19 cellular contexts compared by ENCODE assay signal in the genomic region with DNA sequence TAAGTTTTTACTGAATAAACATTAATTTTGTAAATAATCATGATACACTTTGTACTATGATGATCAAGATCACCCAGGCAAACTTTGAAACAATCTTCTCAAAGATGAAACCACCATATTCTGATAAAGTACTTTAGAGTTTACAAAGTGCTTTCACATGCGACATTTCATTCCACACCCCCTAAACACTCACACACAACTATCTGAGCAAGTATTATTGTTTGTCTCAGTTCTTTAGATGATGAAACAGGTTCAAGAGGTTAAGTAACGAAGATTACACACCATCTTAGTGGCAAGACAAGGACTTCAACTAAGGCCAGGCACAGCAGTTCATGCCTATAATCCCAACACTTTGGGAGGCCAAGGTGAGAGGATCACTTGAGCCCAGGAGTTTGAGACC. TPM values are rescaled to one million over a fixed set of nuclear protein-coding genes. Genes with fewer than 3 reads are reported as not detected.
DNase-seq lines count a peak whose midpoint lies in the region; ATAC-seq, FAIRE-seq and TF ChIP-seq lines count a peak whose summit lies in the region.
"Had no signal": no experiment of that assay in that cellular context is flagged by ENCODE, and none has a peak within 500 bp of the region (broad histone marks: within the 10 kb centered on the region; RNA-seq: fewer than 3 reads in every experiment).

No MANE protein-coding gene starts in this region.

- H3K4me3 ChIP-seq in K562, result no peak overlapping the region

- no peaks in the 10 kb centered on the region for H3K9me1 ChIP-seq in K562 (ENCODE audit: control insufficient read depth, insufficient read depth, low read length)

- peaks cover 8% of the 10 kb centered on the region for H3K9me3 Mint-ChIP-seq in activated CD4-positive, alpha-beta T cell treated with anti-CD3 and anti-CD28 coated beads for 36 hours (ENCODE audit: low read depth)
- peaks cover 27% of the 10 kb centered on the region for H3K9me3 Mint-ChIP-seq in activated CD4-positive, alpha-beta T cell treated with anti-CD3 and anti-CD28 coated beads, Interleukin-2, amount 10 ng/mL, durations not matched to agents 7 days and 5 days
- H3K9me3 Mint-ChIP-seq in activated naive CD8-positive, alpha-beta T cell treated with anti-CD3 and anti-CD28 coated beads, Interleukin-2, amount 50 U/mL, for 24 hours, result peaks cover 6% of the 10 kb centered on the region
- peaks cover 12% of the 10 kb centered on the region for H3K9me3 Mint-ChIP-seq in activated naive CD8-positive, alpha-beta T cell treated with anti-CD3 and anti-CD28 coated beads for 36 hours

- no peaks in the 10 kb centered on the region for H3K27me3 ChIP-seq in K562 (ENCODE audit: control insufficient read depth in 2 of 2, insufficient read depth in 2 of 2, low read length in 2 of 2)

- peaks cover 50% of the 10 kb centered on the region for H3K4me1 Mint-ChIP-seq in activated CD4-positive, alpha-beta T cell treated with anti-CD3 and anti-CD28 coated beads for 36 hours
- H3K4me1 Mint-ChIP-seq in activated CD4-positive, alpha-beta T cell treated with anti-CD3 and anti-CD28 coated beads, Interleukin-2, amount 10 ng/mL, durations not matched to agents 7 days and 5 days, result peaks cover 22% of the 10 kb centered on the region
- peaks cover 45% of the 10 kb centered on the region for H3K4me1 Mint-ChIP-seq in activated naive CD8-positive, alpha-beta T cell treated with anti-CD3 and anti-CD28 coated beads, Interleukin-2, amount 50 U/mL, for 24 hours
- peaks cover 47% of the 10 kb centered on the region for H3K4me1 Mint-ChIP-seq in activated naive CD8-positive, alpha-beta T cell treated with anti-CD3 and anti-CD28 coated beads for 36 hours

- 21% methylated on average over 2 of the region's 2 CpGs for WGBS in K562 (ENCODE audit: insufficient coverage, low coverage, missing lambda C conversion rate)

- H3K79me2 ChIP-seq in K562 (ENCODE audit: control insufficient read depth, insufficient read depth, low read length), result peaks cover 86% of the 10 kb centered on the region

- intact Hi-C loops in activated CD4-positive, alpha-beta T cell treated with anti-CD3 and anti-CD28 coated beads for 36 hours (cut with DNase I, micrococcal nuclease), result no loop called here
- intact Hi-C loops in K562 (cut with micrococcal nuclease), result no loop called here

- H3K9ac ChIP-seq in K562 (ENCODE audit: insufficient read depth in 1 of 2, low read depth in 2 of 2, low read length in 2 of 2), result no peak overlapping the region

- no peak for DNase-seq in activated CD4-positive, alpha-beta T cell treated with anti-CD3 and anti-CD28 coated beads for 36 hours
- DNase-seq in activated CD4-positive, alpha-beta T cell treated with anti-CD3 and anti-CD28 coated beads, Interleukin-2, amount 10 ng/mL, durations not matched to agents 7 days and 5 days, result no peak
- DNase-seq in activated naive CD8-positive, alpha-beta T cell treated with anti-CD3 and anti-CD28 coated beads, Interleukin-2, amount 50 U/mL, for 24 hours, result no peak
- no peak for DNase-seq in activated naive CD8-positive, alpha-beta T cell treated with anti-CD3 and anti-CD28 coated beads for 36 hours
- DNase-seq in K562 (ENCODE audit: extremely low read depth in 1 of 4, low spot score in 3 of 4), result no peak
- DNase-seq in HT-29 (ENCODE audit: low spot score), result no peak
- DNase-seq: GOT3, HCEC 1CT, IMR-90, NCI-H1092, NCI-H1436, NCI-H187 treated with DMSO at 0.1 percent for 48 hours, NCI-H2107, NCI-H446 treated with DMSO at 0.1 percent for 48 hours, NCI-H526 treated with DMSO at 0.1 percent for 48 hours, OCI-M1 had no signal

- no peak overlapping the region for H3K4me2 ChIP-seq in K562 (ENCODE audit: insufficient read depth, low read length)

- FAIRE-seq in K562 (lab: Jason Lieb, UNC), result no peak
- FAIRE-seq: GM18507 had no signal

- TF ChIP-seq CTCF in K562 (IDR thresholded peaks at IDR 0.05 in 2 of 3, conservative IDR thresholded peaks at IDR 0.05 in 1 of 3; ENCODE audit: insufficient read depth in 2 of 3, low read depth in 1 of 3, low read length in 3 of 3), result no peak

- no peak overlapping the region for H3K27ac ChIP-seq in K562 (ENCODE audit: extremely low read depth, low read depth, low read length)
- H3K27ac ChIP-seq: C4-2B had no signal

- no peak for TF ChIP-seq EP300 in K562 (IDR thresholded peaks at IDR 0.05; ENCODE audit: low read length)

- no peak for TF ChIP-seq POLR2A in K562 (conservative IDR thresholded peaks at IDR 0.05)

- H3K27me3 Mint-ChIP-seq in activated CD4-positive, alpha-beta T cell treated with anti-CD3 and anti-CD28 coated beads for 36 hours, result no peaks in the 10 kb centered on the region
- no peaks in the 10 kb centered on the region for H3K27me3 Mint-ChIP-seq in activated CD4-positive, alpha-beta T cell treated with anti-CD3 and anti-CD28 coated beads, Interleukin-2, amount 10 ng/mL, durations not matched to agents 7 days and 5 days
- no peaks in the 10 kb centered on the region for H3K27me3 Mint-ChIP-seq in activated naive CD8-positive, alpha-beta T cell treated with anti-CD3 and anti-CD28 coated beads, Interleukin-2, amount 50 U/mL, for 24 hours
- no peaks in the 10 kb centered on the region for H3K27me3 Mint-ChIP-seq in activated naive CD8-positive, alpha-beta T cell treated with anti-CD3 and anti-CD28 coated beads for 36 hours

- peaks cover 0 to 3% of the 10 kb centered on the region in 2 experiments; a peak in 2 of 5 replicates for H3K4me1 ChIP-seq in K562 (replicated peaks in 1 of 2; ENCODE audit: control insufficient read depth in 2 of 2, insufficient read depth in 2 of 2, low read length in 2 of 2)

- POLR2A ChIA-PET in activated CD4-positive, alpha-beta T cell treated with anti-CD3 and anti-CD28 coated beads for 36 hours (lab: Charles Lee), result no interaction called here
- POLR2A ChIA-PET in activated CD4-positive, alpha-beta T cell treated with anti-CD3 and anti-CD28 coated beads, Interleukin-2, amount 10 ng/mL, durations not matched to agents 7 days and 5 days (lab: Charles Lee), result no interaction called here
- POLR2A ChIA-PET in K562 (lab: Yijun Ruan, JAX), result no interaction called here

- CTCF ChIA-PET in activated CD4-positive, alpha-beta T cell treated with anti-CD3 and anti-CD28 coated beads for 36 hours (lab: Charles Lee), result interaction anchor here (0.7 kb wide), 1 partner anchor 589 kb away, joined by 3 read pairs; no protein-coding TSS in a partner anchor
- CTCF ChIA-PET in activated CD4-positive, alpha-beta T cell treated with anti-CD3 and anti-CD28 coated beads, Interleukin-2, amount 10 ng/mL, durations not matched to agents 7 days and 5 days (lab: Charles Lee), result no interaction called here
- CTCF ChIA-PET in K562 (lab: Yijun Ruan, JAX; ENCODE audit: low intra/inter-chr PET ratio), result no interaction called here

- peak; percentile 84 for ATAC-seq in activated CD4-positive, alpha-beta T cell treated with anti-CD3 and anti-CD28 coated beads for 36 hours
- no peak for ATAC-seq in activated naive CD8-positive, alpha-beta T cell treated with anti-CD3 and anti-CD28 coated beads, Interleukin-2, amount 50 U/mL, for 24 hours
- ATAC-seq in K562 (no peak; the same call in 2 of the 3 replicates), HG03378 (IDR thresholded peaks at IDR 0.05; ENCODE audit: unreplicated experiment) (no peak)

- no peaks in the 10 kb centered on the region for H3K36me3 ChIP-seq in K562 (ENCODE audit: control insufficient read depth, insufficient read depth, low read length)

- H3K36me3 Mint-ChIP-seq in activated CD4-positive, alpha-beta T cell treated with anti-CD3 and anti-CD28 coated beads for 36 hours (ENCODE audit: low read depth), result peaks cover 27% of the 10 kb centered on the region
- H3K36me3 Mint-ChIP-seq in activated CD4-positive, alpha-beta T cell treated with anti-CD3 and anti-CD28 coated beads, Interleukin-2, amount 10 ng/mL, durations not matched to agents 7 days and 5 days (ENCODE audit: low read depth), result peaks cover 36% of the 10 kb centered on the region
- peaks cover 15% of the 10 kb centered on the region for H3K36me3 Mint-ChIP-seq in activated naive CD8-positive, alpha-beta T cell treated with anti-CD3 and anti-CD28 coated beads, Interleukin-2, amount 50 U/mL, for 24 hours (ENCODE audit: low read depth)
- H3K36me3 Mint-ChIP-seq in activated naive CD8-positive, alpha-beta T cell treated with anti-CD3 and anti-CD28 coated beads for 36 hours, result peaks cover 45% of the 10 kb centered on the region

- no peak overlapping the region for H2AFZ ChIP-seq in K562 (ENCODE audit: low read depth, low read length)

- no peak overlapping the region for H3K4me3 Mint-ChIP-seq in activated CD4-positive, alpha-beta T cell treated with anti-CD3 and anti-CD28 coated beads for 36 hours
- no peak overlapping the region for H3K4me3 Mint-ChIP-seq in activated CD4-positive, alpha-beta T cell treated with anti-CD3 and anti-CD28 coated beads, Interleukin-2, amount 10 ng/mL, durations not matched to agents 7 days and 5 days
- no peak overlapping the region for H3K4me3 Mint-ChIP-seq in activated naive CD8-positive, alpha-beta T cell treated with anti-CD3 and anti-CD28 coated beads, Interleukin-2, amount 50 U/mL, for 24 hours
- H3K4me3 Mint-ChIP-seq in activated naive CD8-positive, alpha-beta T cell treated with anti-CD3 and anti-CD28 coated beads for 36 hours, result no peak overlapping the region

- no TSS peak for BruUV-seq in K562 (replicated peaks; lab: Mats Ljungman, UMichigan)

- TF ChIP-seq RAD21 in K562 (CRISPR knock-in tag; conservative IDR thresholded peaks at IDR 0.05 in 1 of 2, IDR thresholded peaks at IDR 0.05 in 1 of 2), result no peak

- in situ Hi-C loops in K562 (cut with MboI), result no loop called here

- H3K9me3 ChIP-seq in K562 (replicated peaks; ENCODE audit: control insufficient read depth, insufficient read depth, low read depth, low read length), result no peaks in the 10 kb centered on the region; the same call in 1 of the 2 replicates

- no peaks in the 10 kb centered on the region for H4K20me1 ChIP-seq in K562 (replicated peaks; ENCODE audit: control insufficient read depth, insufficient read depth, low read length)

- H3K27ac Mint-ChIP-seq in activated CD4-positive, alpha-beta T cell treated with anti-CD3 and anti-CD28 coated beads for 36 hours, result peak overlapping the region; percentile 27
- no peak overlapping the region for H3K27ac Mint-ChIP-seq in activated CD4-positive, alpha-beta T cell treated with anti-CD3 and anti-CD28 coated beads, Interleukin-2, amount 10 ng/mL, durations not matched to agents 7 days and 5 days
- peak overlapping the region; percentile 20 for H3K27ac Mint-ChIP-seq in activated naive CD8-positive, alpha-beta T cell treated with anti-CD3 and anti-CD28 coated beads, Interleukin-2, amount 50 U/mL, for 24 hours
- H3K27ac Mint-ChIP-seq in activated naive CD8-positive, alpha-beta T cell treated with anti-CD3 and anti-CD28 coated beads for 36 hours, result no peak overlapping the region

RNA-seq across cellular contexts. Expression of a gene that starts 37.6 kb away (rescaled TPM):
- 10 to 100 TPM; 30.3 to 37.7 TPM for total RNA-seq in activated CD4-positive, alpha-beta T cell treated with anti-CD3 and anti-CD28 coated beads for 36 hours
- total RNA-seq in activated CD4-positive, alpha-beta T cell treated with anti-CD3 and anti-CD28 coated beads, Interleukin-2, amount 10 ng/mL, durations not matched to agents 7 days and 5 days, result 10 to 100 TPM; 39.3 to 46.1 TPM
- total RNA-seq in activated naive CD8-positive, alpha-beta T cell treated with anti-CD3 and anti-CD28 coated beads for 36 hours, result 10 to 100 TPM; 33.8 to 34.3 TPM
- total RNA-seq in K562 (2011; cell fraction: chromatin; rRNA removed; ENCODE audit: low replicate concordance), result 12.5 and 32.0 TPM in 2 replicates
- 3.2 and 3.8 TPM in 2 replicates for total RNA-seq in K562 (2011; cell fraction: nucleolus; rRNA removed)
- total RNA-seq in K562 (2011; cell fraction: nucleoplasm; rRNA removed), result 7.4 and 10.6 TPM in 2 replicates
- 6.9 and 7.3 TPM in 2 replicates for total RNA-seq in K562 (2014; rRNA removed)
- total RNA-seq in K562 (2014; rRNA removed; fragmentation: Illumina TruSeq; extraction: Trizol), result 15.1 and 18.1 TPM in 2 replicates
- 14.3 and 14.4 TPM in 2 replicates for total RNA-seq in K562 (2015; rRNA removed; fragmentation: Illumina TruSeq; extraction: Trizol)
- total RNA-seq in K562 (2021), result 13.7 and 14.1 TPM in 2 replicates
- 9.4 and 10.8 TPM in 2 replicates for polyA plus RNA-seq in K562 (2011; rRNA removed)
- 2.5 and 3.8 TPM in 2 replicates for polyA plus RNA-seq in K562 (2011; cell fraction: cytosol; rRNA removed)
- 5.9 and 8.5 TPM in 2 replicates for polyA plus RNA-seq in K562 (2011; cell fraction: nucleus; rRNA removed)
- polyA plus RNA-seq in K562 (2012), result 4.4 and 7.1 TPM in 2 replicates
- 7.5 and 8.3 TPM in 2 replicates for polyA plus RNA-seq in K562 (2014; fragmentation: Illumina TruSeq; extraction: Trizol)
- polyA plus RNA-seq in K562 (2014; fragmentation: Nextera tagmentation; extraction: Ambion mirVana), result 1 to 10 TPM; 2.7 to 3.8 TPM
- 2.3 and 3.2 TPM in 2 replicates for polyA plus RNA-seq in K562 (2014; rRNA removed)
- 89.5 and 123 TPM in 2 replicates for polyA minus RNA-seq in K562 (2011; rRNA and poly(A)+ RNA removed)
- 15.6 and 16.4 TPM in 2 replicates for polyA minus RNA-seq in K562 (2011; cell fraction: cytosol; rRNA and poly(A)+ RNA removed)
- polyA minus RNA-seq in K562 (2011; cell fraction: nucleus; rRNA and poly(A)+ RNA removed), result 8.2 and 16.4 TPM in 2 replicates
- 18.8 and 34.3 TPM in 2 replicates for total RNA-seq in HT-29 (2014; rRNA removed; shearing (Covaris generic))

Comparison
In these comparisons a context has a peak if more than half of its experiments do, and no peak if none do; other contexts are left out.
1. H3K27ac Mint-ChIP-seq: peak in activated CD4-positive, alpha-beta T cell treated with anti-CD3 and anti-CD28 coated beads for 36 hours (single experiment) and activated naive CD8-positive, alpha-beta T cell treated with anti-CD3 and anti-CD28 coated beads, Interleukin-2, amount 50 U/mL, for 24 hours (single experiment); none in activated CD4-positive, alpha-beta T cell treated with anti-CD3 and anti-CD28 coated beads, Interleukin-2, amount 10 ng/mL, durations not matched to agents 7 days and 5 days (single experiment) and activated naive CD8-positive, alpha-beta T cell treated with anti-CD3 and anti-CD28 coated beads for 36 hours (single experiment).